1 cellular context compared by ENCODE assay signal in the genomic region with DNA sequence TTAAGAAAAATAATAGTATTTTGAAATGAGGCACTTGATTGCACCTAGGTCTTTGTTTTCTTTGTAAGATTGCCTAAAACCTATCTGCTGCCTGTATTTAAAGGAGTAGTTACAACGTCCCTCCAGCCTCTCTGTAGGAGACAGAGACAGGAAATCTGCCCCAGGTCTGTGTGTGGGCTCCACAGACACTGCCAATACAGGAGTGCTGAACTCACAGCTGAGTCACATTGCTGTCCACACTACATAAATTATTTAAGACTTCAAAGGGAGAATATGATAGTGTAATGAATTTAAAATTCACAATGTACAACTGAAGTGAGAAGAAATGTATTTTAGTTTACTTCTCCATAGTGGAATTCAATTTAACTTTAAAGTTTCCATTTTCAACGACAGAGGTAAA.
TF ChIP-seq lines count a peak whose summit lies in the region.

No MANE protein-coding gene starts in this region.

TF ChIP-seq in K562, 482 proteins besides CTCF, POLR2A, EP300 and RAD21 (continued from another document):
- TF ChIP-seq, protein P1, sequence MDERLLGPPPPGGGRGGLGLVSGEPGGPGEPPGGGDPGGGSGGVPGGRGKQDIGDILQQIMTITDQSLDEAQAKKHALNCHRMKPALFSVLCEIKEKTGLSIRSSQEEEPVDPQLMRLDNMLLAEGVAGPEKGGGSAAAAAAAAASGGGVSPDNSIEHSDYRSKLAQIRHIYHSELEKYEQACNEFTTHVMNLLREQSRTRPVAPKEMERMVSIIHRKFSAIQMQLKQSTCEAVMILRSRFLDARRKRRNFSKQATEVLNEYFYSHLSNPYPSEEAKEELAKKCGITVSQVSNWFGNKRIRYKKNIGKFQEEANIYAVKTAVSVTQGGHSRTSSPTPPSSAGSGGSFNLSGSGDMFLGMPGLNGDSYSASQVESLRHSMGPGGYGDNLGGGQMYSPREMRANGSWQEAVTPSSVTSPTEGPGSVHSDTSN (CRISPR knock-in tag; IDR thresholded peaks at IDR 0.05; ENCODE audit: low read depth) = no peak
- TF ChIP-seq, protein P1 (tag; conservative IDR thresholded peaks at IDR 0.05; ENCODE audit: low read depth) = peak; percentile 95
- TF ChIP-seq, protein P2, sequence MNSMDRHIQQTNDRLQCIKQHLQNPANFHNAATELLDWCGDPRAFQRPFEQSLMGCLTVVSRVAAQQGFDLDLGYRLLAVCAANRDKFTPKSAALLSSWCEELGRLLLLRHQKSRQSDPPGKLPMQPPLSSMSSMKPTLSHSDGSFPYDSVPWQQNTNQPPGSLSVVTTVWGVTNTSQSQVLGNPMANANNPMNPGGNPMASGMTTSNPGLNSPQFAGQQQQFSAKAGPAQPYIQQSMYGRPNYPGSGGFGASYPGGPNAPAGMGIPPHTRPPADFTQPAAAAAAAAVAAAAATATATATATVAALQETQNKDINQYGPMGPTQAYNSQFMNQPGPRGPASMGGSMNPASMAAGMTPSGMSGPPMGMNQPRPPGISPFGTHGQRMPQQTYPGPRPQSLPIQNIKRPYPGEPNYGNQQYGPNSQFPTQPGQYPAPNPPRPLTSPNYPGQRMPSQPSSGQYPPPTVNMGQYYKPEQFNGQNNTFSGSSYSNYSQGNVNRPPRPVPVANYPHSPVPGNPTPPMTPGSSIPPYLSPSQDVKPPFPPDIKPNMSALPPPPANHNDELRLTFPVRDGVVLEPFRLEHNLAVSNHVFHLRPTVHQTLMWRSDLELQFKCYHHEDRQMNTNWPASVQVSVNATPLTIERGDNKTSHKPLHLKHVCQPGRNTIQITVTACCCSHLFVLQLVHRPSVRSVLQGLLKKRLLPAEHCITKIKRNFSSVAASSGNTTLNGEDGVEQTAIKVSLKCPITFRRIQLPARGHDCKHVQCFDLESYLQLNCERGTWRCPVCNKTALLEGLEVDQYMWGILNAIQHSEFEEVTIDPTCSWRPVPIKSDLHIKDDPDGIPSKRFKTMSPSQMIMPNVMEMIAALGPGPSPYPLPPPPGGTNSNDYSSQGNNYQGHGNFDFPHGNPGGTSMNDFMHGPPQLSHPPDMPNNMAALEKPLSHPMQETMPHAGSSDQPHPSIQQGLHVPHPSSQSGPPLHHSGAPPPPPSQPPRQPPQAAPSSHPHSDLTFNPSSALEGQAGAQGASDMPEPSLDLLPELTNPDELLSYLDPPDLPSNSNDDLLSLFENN (IDR thresholded peaks at IDR 0.05; ENCODE audit: low read depth in 2 of 2, low read length in 2 of 2) = no peak
- TF ChIP-seq NFE2 (IDR thresholded peaks at IDR 0.05; ENCODE audit: low read depth) (peak; percentile 55), DPF2 (IDR thresholded peaks at IDR 0.05) (peak; percentile 51; the same call in 1 of the 2 replicates), MCM7 (IDR thresholded peaks at IDR 0.05) (no peak), FOSL1 (tag; conservative IDR thresholded peaks at IDR 0.05) (peak; percentile 15; the same call in 1 of the 2 replicates), SMAD4 (CRISPR knock-in tag; conservative IDR thresholded peaks at IDR 0.05) (peak; percentile 23; the same call in 1 of the 2 replicates), RBM17 (IDR thresholded peaks at IDR 0.05; ENCODE audit: borderline replicate concordance, low read depth, low read length) (no peak), JUN (IDR thresholded peaks at IDR 0.05; ENCODE audit: borderline replicate concordance, low read depth, low read length) (no peak), JUN (CRISPR knock-in tag; IDR thresholded peaks at IDR 0.05; ENCODE audit: borderline replicate concordance) (no peak), ZNF778 (CRISPR knock-in tag; IDR thresholded peaks at IDR 0.05) (no peak), BDP1 (IDR thresholded peaks at IDR 0.05; ENCODE audit: insufficient read depth, insufficient read length) (no peak), GABPB1 (CRISPR knock-in tag; IDR thresholded peaks at IDR 0.05) (no peak), PURB (CRISPR knock-in tag; IDR thresholded peaks at IDR 0.05; ENCODE audit: low read depth) (no peak), ZNF232 (CRISPR knock-in tag; IDR thresholded peaks at IDR 0.05) (no peak), GABPA (tag; conservative IDR thresholded peaks at IDR 0.05; ENCODE audit: low read depth) (0 out of 2 replicates have a peak, but pooled peaks have one; percentile 17), MEIS2 (IDR thresholded peaks at IDR 0.05; ENCODE audit: partially characterized antibody) (peak; percentile 93), NR2C2 (CRISPR knock-in tag; IDR thresholded peaks at IDR 0.05) (no peak), NR2C2 (tag; IDR thresholded peaks at IDR 0.05) (0 out of 2 replicates have a peak, but pooled peaks have one; percentile 17), LEF1 (IDR thresholded peaks at IDR 0.05) (peak; percentile 99), JUND (IDR thresholded peaks at IDR 0.05; ENCODE audit: borderline replicate concordance, low read depth, low read length) (no peak; the same call in 1 of the 2 replicates), JUND (tag; IDR thresholded peaks at IDR 0.05; ENCODE audit: borderline replicate concordance, low read depth, low read length) (0 out of 3 replicates have a peak, but pooled peaks have one; percentile 28), TCF7 (IDR thresholded peaks at IDR 0.05; ENCODE audit: borderline replicate concordance) (peak; percentile 88), TCF7L2 (IDR thresholded peaks at IDR 0.05; ENCODE audit: low read depth, low read length) (0 out of 2 replicates have a peak, but pooled peaks have one; percentile 60), CBFA2T3 (IDR thresholded peaks at IDR 0.05) (no peak), ZC3H8 (IDR thresholded peaks at IDR 0.05) (no peak), MAFG (tag; conservative IDR thresholded peaks at IDR 0.05) (0 out of 2 replicates have a peak, but pooled peaks have one; percentile 12), BHLHE40 (IDR thresholded peaks at IDR 0.05; ENCODE audit: low read length) (no peak), SNIP1 (IDR thresholded peaks at IDR 0.05; ENCODE audit: low read depth) (no peak), PYGO2 (tag; IDR thresholded peaks at IDR 0.05) (no peak)
- TF ChIP-seq, protein P3, sequence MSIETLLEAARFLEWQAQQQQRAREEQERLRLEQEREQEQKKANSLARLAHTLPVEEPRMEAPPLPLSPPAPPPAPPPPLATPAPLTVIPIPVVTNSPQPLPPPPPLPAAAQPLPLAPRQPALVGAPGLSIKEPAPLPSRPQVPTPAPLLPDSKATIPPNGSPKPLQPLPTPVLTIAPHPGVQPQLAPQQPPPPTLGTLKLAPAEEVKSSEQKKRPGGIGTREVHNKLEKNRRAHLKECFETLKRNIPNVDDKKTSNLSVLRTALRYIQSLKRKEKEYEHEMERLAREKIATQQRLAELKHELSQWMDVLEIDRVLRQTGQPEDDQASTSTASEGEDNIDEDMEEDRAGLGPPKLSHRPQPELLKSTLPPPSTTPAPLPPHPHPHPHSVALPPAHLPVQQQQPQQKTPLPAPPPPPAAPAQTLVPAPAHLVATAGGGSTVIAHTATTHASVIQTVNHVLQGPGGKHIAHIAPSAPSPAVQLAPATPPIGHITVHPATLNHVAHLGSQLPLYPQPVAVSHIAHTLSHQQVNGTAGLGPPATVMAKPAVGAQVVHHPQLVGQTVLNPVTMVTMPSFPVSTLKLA (conservative IDR thresholded peaks at IDR 0.05) = no peak
- TF ChIP-seq, protein P4, sequence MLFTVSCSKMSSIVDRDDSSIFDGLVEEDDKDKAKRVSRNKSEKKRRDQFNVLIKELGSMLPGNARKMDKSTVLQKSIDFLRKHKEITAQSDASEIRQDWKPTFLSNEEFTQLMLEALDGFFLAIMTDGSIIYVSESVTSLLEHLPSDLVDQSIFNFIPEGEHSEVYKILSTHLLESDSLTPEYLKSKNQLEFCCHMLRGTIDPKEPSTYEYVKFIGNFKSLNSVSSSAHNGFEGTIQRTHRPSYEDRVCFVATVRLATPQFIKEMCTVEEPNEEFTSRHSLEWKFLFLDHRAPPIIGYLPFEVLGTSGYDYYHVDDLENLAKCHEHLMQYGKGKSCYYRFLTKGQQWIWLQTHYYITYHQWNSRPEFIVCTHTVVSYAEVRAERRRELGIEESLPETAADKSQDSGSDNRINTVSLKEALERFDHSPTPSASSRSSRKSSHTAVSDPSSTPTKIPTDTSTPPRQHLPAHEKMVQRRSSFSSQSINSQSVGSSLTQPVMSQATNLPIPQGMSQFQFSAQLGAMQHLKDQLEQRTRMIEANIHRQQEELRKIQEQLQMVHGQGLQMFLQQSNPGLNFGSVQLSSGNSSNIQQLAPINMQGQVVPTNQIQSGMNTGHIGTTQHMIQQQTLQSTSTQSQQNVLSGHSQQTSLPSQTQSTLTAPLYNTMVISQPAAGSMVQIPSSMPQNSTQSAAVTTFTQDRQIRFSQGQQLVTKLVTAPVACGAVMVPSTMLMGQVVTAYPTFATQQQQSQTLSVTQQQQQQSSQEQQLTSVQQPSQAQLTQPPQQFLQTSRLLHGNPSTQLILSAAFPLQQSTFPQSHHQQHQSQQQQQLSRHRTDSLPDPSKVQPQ (CRISPR knock-in tag; IDR thresholded peaks at IDR 0.05; ENCODE audit: borderline replicate concordance) = no peak
- TF ChIP-seq, protein P5, sequence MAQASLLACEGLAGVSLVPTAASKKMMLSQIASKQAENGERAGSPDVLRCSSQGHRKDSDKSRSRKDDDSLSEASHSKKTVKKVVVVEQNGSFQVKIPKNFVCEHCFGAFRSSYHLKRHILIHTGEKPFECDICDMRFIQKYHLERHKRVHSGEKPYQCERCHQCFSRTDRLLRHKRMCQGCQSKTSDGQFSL (CRISPR knock-in tag; IDR thresholded peaks at IDR 0.05) = no peak
- TF ChIP-seq, protein P5 (tag; IDR thresholded peaks at IDR 0.05) = no peak
- TF ChIP-seq, protein P6, sequence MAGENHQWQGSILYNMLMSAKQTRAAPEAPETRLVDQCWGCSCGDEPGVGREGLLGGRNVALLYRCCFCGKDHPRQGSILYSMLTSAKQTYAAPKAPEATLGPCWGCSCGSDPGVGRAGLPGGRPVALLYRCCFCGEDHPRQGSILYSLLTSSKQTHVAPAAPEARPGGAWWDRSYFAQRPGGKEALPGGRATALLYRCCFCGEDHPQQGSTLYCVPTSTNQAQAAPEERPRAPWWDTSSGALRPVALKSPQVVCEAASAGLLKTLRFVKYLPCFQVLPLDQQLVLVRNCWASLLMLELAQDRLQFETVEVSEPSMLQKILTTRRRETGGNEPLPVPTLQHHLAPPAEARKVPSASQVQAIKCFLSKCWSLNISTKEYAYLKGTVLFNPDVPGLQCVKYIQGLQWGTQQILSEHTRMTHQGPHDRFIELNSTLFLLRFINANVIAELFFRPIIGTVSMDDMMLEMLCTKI (IDR thresholded peaks at IDR 0.05; ENCODE audit: partially characterized antibody) = no peak
- TF ChIP-seq, protein P7, sequence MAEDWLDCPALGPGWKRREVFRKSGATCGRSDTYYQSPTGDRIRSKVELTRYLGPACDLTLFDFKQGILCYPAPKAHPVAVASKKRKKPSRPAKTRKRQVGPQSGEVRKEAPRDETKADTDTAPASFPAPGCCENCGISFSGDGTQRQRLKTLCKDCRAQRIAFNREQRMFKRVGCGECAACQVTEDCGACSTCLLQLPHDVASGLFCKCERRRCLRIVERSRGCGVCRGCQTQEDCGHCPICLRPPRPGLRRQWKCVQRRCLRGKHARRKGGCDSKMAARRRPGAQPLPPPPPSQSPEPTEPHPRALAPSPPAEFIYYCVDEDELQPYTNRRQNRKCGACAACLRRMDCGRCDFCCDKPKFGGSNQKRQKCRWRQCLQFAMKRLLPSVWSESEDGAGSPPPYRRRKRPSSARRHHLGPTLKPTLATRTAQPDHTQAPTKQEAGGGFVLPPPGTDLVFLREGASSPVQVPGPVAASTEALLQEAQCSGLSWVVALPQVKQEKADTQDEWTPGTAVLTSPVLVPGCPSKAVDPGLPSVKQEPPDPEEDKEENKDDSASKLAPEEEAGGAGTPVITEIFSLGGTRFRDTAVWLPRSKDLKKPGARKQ (CRISPR knock-in tag; IDR thresholded peaks at IDR 0.05) = no peak
